ENCODE assay signal across 8 cellular contexts in genomic region chr12:66130267-66131066, GRCh38. TPM values are rescaled to one million over a fixed set of nuclear protein-coding genes. Genes with fewer than 3 reads are reported as not detected.
DNase-seq lines count a peak whose midpoint lies in the region; ATAC-seq and TF ChIP-seq lines count a peak whose summit lies in the region.

LLPH (minus strand) TSS chr12:66130750; CDS start chr12:66129106, 1,644 bp downstream.

- no peaks in the 10 kb centered on the region for H4K20me1 ChIP-seq in KMS-11 (ENCODE audit: insufficient read depth)

- H3K27ac Mint-ChIP-seq in natural killer cell, result peak within 1 kb of the TSS; percentile 96 to 97

- H3K79me2 ChIP-seq in KMS-11 (ENCODE audit: insufficient read depth, low read depth), result peaks cover 46% of the 10 kb centered on the region

- TF ChIP-seq CTCF in KMS-11 (conservative IDR thresholded peaks at IDR 0.05; ENCODE audit: low read depth, low read length) (no peak), natural killer cell (IDR thresholded peaks at IDR 0.05) (no peak)

- peaks cover 25% of the 10 kb centered on the region for H3K4me1 ChIP-seq in KMS-11 (ENCODE audit: low read depth, poor library complexity, severe bottlenecking)

- H3K27me3 ChIP-seq in KMS-11 (ENCODE audit: insufficient read depth, low read depth), result no peaks in the 10 kb centered on the region

- H3K27ac ChIP-seq in KMS-11, result peak within 1 kb of the TSS; percentile 46

- ATAC-seq in GM21723 (IDR thresholded peaks at IDR 0.05; ENCODE audit: unreplicated experiment) (peak; percentile 99), natural killer cell (peak; percentile 95 to 97 (median 97))

- peak within 1 kb of the TSS; percentile 81 for H3K4me3 ChIP-seq in KMS-11 (IDR thresholded peaks at IDR 0.05; ENCODE audit: insufficient read depth, low read depth, low read length)

- peak within 1 kb of the TSS; percentile 91 for H2AFZ ChIP-seq in KMS-11 (ENCODE audit: low read depth)

- H3K27me3 Mint-ChIP-seq in natural killer cell (ENCODE audit: low read depth in 2 of 2), result no peaks in the 10 kb centered on the region

- peak; percentile 54 for DNase-seq in DMS79 treated with DMSO at 0.1 percent for 48 hours (lab: John Stamatoyannopoulos, UW)
- DNase-seq in RPMI8226, result peak; percentile 96
- DNase-seq in activated T-helper 1 cell treated with anti-CD3 and anti-CD28 coated beads, Interleukin-2, amount 50 U/mL, for 16 hours (ENCODE audit: low read depth in 1 of 2, low spot score in 1 of 2), result peak; percentile 80 to 83
- DNase-seq in fibroblast of peridontal ligament (ENCODE audit: extremely low read depth), result peak; percentile 79
- peak; percentile 79 for DNase-seq in natural killer cell
- peak; percentile 75 to 86 (median 82) for DNase-seq in stimulated activated naive CD4-positive, alpha-beta T cell (lab: John Stamatoyannopoulos, UW)

- peak within 1 kb of the TSS; percentile 88 for H3K4me2 ChIP-seq in KMS-11

- peak within 1 kb of the TSS; percentile 69 for H3K9ac ChIP-seq in KMS-11

- no peaks in the 10 kb centered on the region for H3K9me3 Mint-ChIP-seq in natural killer cell

- H3K4me3 Mint-ChIP-seq in natural killer cell, result peak within 1 kb of the TSS; percentile 96

- intact Hi-C loops in natural killer cell (cut with micrococcal nuclease), result loop anchor here (2.0 to 10.0 kb wide), 2 partner anchors 38 to 174 kb away; partner anchors contain the start of genes HELB and TMBIM4

- peaks cover 5% of the 10 kb centered on the region; the same call in 1 of the 2 replicates for H3K36me3 ChIP-seq in KMS-11 (ENCODE audit: insufficient read depth)

- H3K4me1 Mint-ChIP-seq in natural killer cell, result peaks cover 50 to 58% of the 10 kb centered on the region in 2 donors

- peaks cover 8% of the 10 kb centered on the region for H3K36me3 Mint-ChIP-seq in natural killer cell

RNA-seq across cellular contexts. Expression of gene LLPH, which starts in this region (rescaled TPM):
- total RNA-seq in natural killer cell, result 10 to 100 TPM; 24.9 to 27.3 (median 25.5) TPM

Comparison
In these comparisons a context has a peak if more than half of its experiments do, and no peak if none do; other contexts are left out.
1. Peak in every context shown above with its lines: DNase-seq, ATAC-seq, H3K4me3 ChIP-seq and H3K27ac ChIP-seq.